Comparison of ENCODE assay signal across 11 cellular contexts in genomic region chr19:3056454-3057016, GRCh38. TPM values are rescaled to one million over a fixed set of nuclear protein-coding genes. Genes with fewer than 3 reads are reported as not detected.
DNase-seq lines count a peak whose midpoint lies in the region; ATAC-seq, FAIRE-seq and TF ChIP-seq lines count a peak whose summit lies in the region.
"Had no signal": no experiment of that assay in that cellular context is flagged by ENCODE, and none has a peak within 500 bp of the region (broad histone marks: within the 10 kb centered on the region; RNA-seq: fewer than 3 reads in every experiment).

No MANE protein-coding gene starts in this region.

- RAD21 ChIA-PET in GM12878 (lab: Charles Lee; ENCODE audit: unreplicated experiment) = no interaction called here

- H3K36me3 Mint-ChIP-seq in mesothelial cell of epicardium = peaks cover 17% of the 10 kb centered on the region

- no peaks in the 10 kb centered on the region for H3K27me3 ChIP-seq in heart right ventricle
- H3K27me3 ChIP-seq in GM12878 (replicated peaks in 1 of 2; ENCODE audit: control insufficient read depth in 2 of 2, insufficient read depth in 2 of 2, low read length in 1 of 2) = no peaks in the 10 kb centered on the region

- H2AFZ ChIP-seq in GM12878 (ENCODE audit: control insufficient read depth, low read depth, low read length) = no peak overlapping the region

- H3K27ac ChIP-seq in heart right ventricle (peak overlapping the region in 9 of 10 donors; percentile 50 to 100 (median 82)), GM12878 (ENCODE audit: control insufficient read depth, insufficient read depth) (no peak overlapping the region)

- H3K9me3 ChIP-seq in heart right ventricle (no peaks in the 10 kb centered on the region), GM12878 (replicated peaks; ENCODE audit: control insufficient read depth, insufficient read depth, low read length) (no peaks in the 10 kb centered on the region)

- H3K36me3 ChIP-seq in heart right ventricle (peaks cover 6 to 88% (median 52%) of the 10 kb centered on the region in 9 donors), GM12878 (ENCODE audit: control insufficient read depth in 2 of 2, insufficient read depth in 2 of 2, low read length in 1 of 2) (peaks cover 17 to 20% of the 10 kb centered on the region in 2 experiments; a peak in 3 of 4 replicates)

- H3K4me1 ChIP-seq in heart right ventricle (peaks cover 12 to 64% (median 49%) of the 10 kb centered on the region in 9 donors), GM12878 (ENCODE audit: control insufficient read depth, insufficient read depth, low read length) (peaks cover 9% of the 10 kb centered on the region; the same call in 1 of the 2 replicates)

- 57 to 62% methylated on average over 9 to 10 of the region's 10 CpGs for WGBS in heart right ventricle, 2 donors
- WGBS in GM12878 (ENCODE audit: insufficient coverage, insufficient replicate concordance, low lambda C conversion rate, missing lambda C conversion rate) = 94% methylated on average over 10 of the region's 10 CpGs

- TF ChIP-seq RAD21 in GM12878 (IDR thresholded peaks at IDR 0.05; ENCODE audit: insufficient read depth, low read depth, low read length) = no peak

- H3K27me3 Mint-ChIP-seq in mesothelial cell of epicardium (ENCODE audit: low read depth) = no peaks in the 10 kb centered on the region
- H3K27me3 Mint-ChIP-seq: effector memory CD8-positive, alpha-beta T cell had no signal

- H3K9ac ChIP-seq in GM12878 (ENCODE audit: control insufficient read depth, insufficient read depth, low read length) = no peak overlapping the region

- H3K4me1 Mint-ChIP-seq in mesothelial cell of epicardium = peaks cover 45% of the 10 kb centered on the region

- no TSS peak for BruUV-seq in GM12878 (replicated peaks; lab: Mats Ljungman, UMichigan)

- no peak overlapping the region for H3K4me2 ChIP-seq in GM12878 (ENCODE audit: control insufficient read depth, insufficient read depth)

- TF ChIP-seq EP300 in GM12878 (IDR thresholded peaks at IDR 0.05; ENCODE audit: borderline replicate concordance in 1 of 2, control insufficient read depth in 1 of 2, low read depth in 2 of 2, low read length in 2 of 2) = no peak

- in situ Hi-C loops in GM12878 (cut with MboI) (no loop called here), GM13977 (cut with MboI; ENCODE audit: low pct_unique_long_range_greater_than_20kb, low sequenced_read_pairs, unreplicated experiment) (no loop called here)

- H3K79me2 ChIP-seq in GM12878 (ENCODE audit: control insufficient read depth, insufficient read depth, low read length) = peaks cover 24% of the 10 kb centered on the region

- H3K4me3 ChIP-seq in heart right ventricle (peak overlapping the region in 1 of 10 donors; percentile 18), GM12878 (no peak overlapping the region)
- H3K4me3 ChIP-seq: lung had no signal

- CTCF ChIA-PET in GM12878 (lab: Yijun Ruan, JAX) = no interaction called here

- POLR2A ChIA-PET in GM12878 (lab: Charles Lee) = no interaction called here

- no peak for TF ChIP-seq POLR2A in GM12878 (IDR thresholded peaks at IDR 0.05; ENCODE audit: low read depth, low read length)

- DNase-seq in heart right ventricle = no peak
- no peak for DNase-seq in left cardiac atrium
- no peak for DNase-seq in GM12878 (ENCODE audit: low read depth, low spot score)
- DNase-seq in mesothelial cell of epicardium (ENCODE audit: low spot score in 2 of 2, unreplicated experiment in 2 of 2) = peak in 1 of 2 experiments; percentile 62
- no peak for DNase-seq in HCEC 1CT
- DNase-seq in GDM1 (lab: John Stamatoyannopoulos, UW) = no peak
- DNase-seq in activated CD4-positive, alpha-beta T cell treated with anti-CD3 and anti-CD28 coated beads for 1 hour = no peak
- no peak for DNase-seq in GM13977 (ENCODE audit: low spot score)
- DNase-seq: activated CD8-positive, alpha-beta memory T cell treated with anti-CD3 and anti-CD28 coated beads, Interleukin-2, amount 50 U/mL, for 4 hours; effector memory CD8-positive, alpha-beta T cell had no signal

- TF ChIP-seq CTCF in heart right ventricle (IDR thresholded peaks at IDR 0.05) = no peak
- TF ChIP-seq CTCF in GM12878 (IDR thresholded peaks at IDR 0.05 in 2 of 3, conservative IDR thresholded peaks at IDR 0.05 in 1 of 3; ENCODE audit: control insufficient read depth in 2 of 3, extremely low read depth in 1 of 3, insufficient read depth in 1 of 3, low read depth in 3 of 3, low read length in 3 of 3) = no peak
- no peak for TF ChIP-seq CTCF in mesothelial cell of epicardium (IDR thresholded peaks at IDR 0.05; ENCODE audit: unreplicated experiment)
- no peak for TF ChIP-seq CTCF in GM13977 (IDR thresholded peaks at IDR 0.05; ENCODE audit: extremely low read depth, insufficient read depth, missing control alignments)

- peak overlapping the region; percentile 33 for H3K4me3 Mint-ChIP-seq in mesothelial cell of epicardium

- no peaks in the 10 kb centered on the region for H3K9me3 Mint-ChIP-seq in mesothelial cell of epicardium
- H3K9me3 Mint-ChIP-seq: effector memory CD8-positive, alpha-beta T cell had no signal

- intact Hi-C loops in heart right ventricle (cut with DNase I) (loop anchor here in 1 of 10 donors (2.0 kb wide), 1 partner anchor 20 kb away; no protein-coding TSS in a partner anchor), left cardiac atrium (cut with DNase I) (no loop called here), GM12878 (cut with micrococcal nuclease; ENCODE audit: unreplicated experiment) (no loop called here)

- ATAC-seq in heart right ventricle (no peak), left cardiac atrium (no peak), GM12878 (no peak)
- ATAC-seq: effector memory CD8-positive, alpha-beta T cell had no signal

- H4K20me1 ChIP-seq in GM12878 (ENCODE audit: control insufficient read depth, insufficient read depth) = peaks cover 11% of the 10 kb centered on the region; the same call in 1 of the 2 replicates

- SMC1A ChIA-PET in GM12878 (lab: Charles Lee; ENCODE audit: uncharacterized antibody, unreplicated experiment) = no interaction called here

- H3K27ac Mint-ChIP-seq in mesothelial cell of epicardium = peak overlapping the region; percentile 93

- FAIRE-seq in GM12878 (lab: Jason Lieb, UNC) = no peak

RNA-seq across cellular contexts. Expression of gene TLE5, which starts 5.8 kb away (rescaled TPM):
- total RNA-seq in heart right ventricle (100 to 1,000 TPM; 653 to 857 (median 758) TPM), left cardiac atrium (100 to 1,000 TPM; 698 to 715 TPM), GM12878 (2014; rRNA removed) (282 and 299 TPM in 2 replicates), GM12878 (2014; rRNA removed; fragmentation: Illumina TruSeq; extraction: Trizol) (144 and 153 TPM in 2 replicates), GM12878 (2021) (354 and 373 TPM in 2 replicates), mesothelial cell of epicardium (411 to 417 TPM (median 413 TPM) in 3 replicates)
- polyA plus RNA-seq in heart right ventricle (1,000 to 10,000 TPM in 1 of 2 donors, 100 to 1,000 TPM in 1; 679 to 1,254 TPM), GM12878 (2011; rRNA removed) (272 and 329 TPM in 2 replicates), GM12878 (2014; fragmentation: Illumina TruSeq; extraction: Trizol) (52.9 and 154 TPM in 2 replicates), GM12878 (2014; fragmentation: Nextera tagmentation; extraction: Ambion mirVana) (10 to 100 TPM in 1 of 2 experiments, 1 to 10 TPM in 1; 2.5 to 13.0 TPM), GM12878 (2014; rRNA removed) (359 and 398 TPM in 2 replicates), GM12878 (2016; fragmentation: Nextera tagmentation; extraction: Ambion mirVana) (100 to 1,000 TPM in 1 of 2 experiments, 10 to 100 TPM in 1; 64.4 to 130 TPM)
- 52.7 and 76.7 TPM in 2 replicates for total RNA-seq in GM12878 (2013; cell fraction: nucleolus; rRNA removed)
- polyA plus RNA-seq in GM12878 (2011; ENCODE audit: low read depth) = 246 TPM
- 397 and 591 TPM in 2 replicates for polyA plus RNA-seq in GM12878 (2011; cell fraction: cytosol; rRNA removed)
- polyA plus RNA-seq in GM12878 (2011; cell fraction: nucleus; rRNA removed) = 669 and 746 TPM in 2 replicates
- 274 and 326 TPM in 2 replicates for polyA plus RNA-seq in GM12878 (2012)
- 386 and 390 TPM in 2 replicates for polyA minus RNA-seq in GM12878 (2011; rRNA and poly(A)+ RNA removed)
- polyA minus RNA-seq in GM12878 (2011; cell fraction: cytosol; rRNA and poly(A)+ RNA removed) = 245 and 292 TPM in 2 replicates
- polyA minus RNA-seq in GM12878 (2011; cell fraction: nucleus; rRNA and poly(A)+ RNA removed) = 57.5 and 83.1 TPM in 2 replicates

RNA-seq across cellular contexts. Expression of gene TLE2, which starts 27.5 kb away (rescaled TPM):
- total RNA-seq in heart right ventricle = 10 to 100 TPM; 28.2 to 64.5 (median 39.9) TPM
- 10 to 100 TPM; 35.9 to 54.6 TPM for polyA plus RNA-seq in heart right ventricle
- total RNA-seq in left cardiac atrium = 10 to 100 TPM; 61.0 to 66.7 TPM
- 0.83 and 1.6 TPM in 2 replicates for total RNA-seq in GM12878 (2013; cell fraction: nucleolus; rRNA removed)
- not detected in 2 replicates for total RNA-seq in GM12878 (2014; rRNA removed)
- total RNA-seq in GM12878 (2014; rRNA removed; fragmentation: Illumina TruSeq; extraction: Trizol) = not detected in 2 replicates
- 0.21 and 1.1 TPM in 2 replicates for total RNA-seq in GM12878 (2021)
- polyA plus RNA-seq in GM12878 (2011; ENCODE audit: low read depth) = 0.52 TPM
- not detected in 2 replicates for polyA plus RNA-seq in GM12878 (2011; rRNA removed)
- 0.13 and 0.19 TPM in 2 replicates for polyA plus RNA-seq in GM12878 (2011; cell fraction: cytosol; rRNA removed)
- polyA plus RNA-seq in GM12878 (2011; cell fraction: nucleus; rRNA removed) = 0.39 and 1.2 TPM in 2 replicates
- 0.27 and 0.43 TPM in 2 replicates for polyA plus RNA-seq in GM12878 (2012)
- polyA plus RNA-seq in GM12878 (2014; fragmentation: Illumina TruSeq; extraction: Trizol) = 0.21 TPM in 1 of 2 replicates, not detected in the other
- polyA plus RNA-seq in GM12878 (2014; fragmentation: Nextera tagmentation; extraction: Ambion mirVana) = under 1 TPM in 1 of 2 experiments, not detected in 1; 0.09 TPM
- 0.05 and 0.48 TPM in 2 replicates for polyA plus RNA-seq in GM12878 (2014; rRNA removed)
- polyA plus RNA-seq in GM12878 (2016; fragmentation: Nextera tagmentation; extraction: Ambion mirVana) = under 1 TPM in 1 of 2 experiments, not detected in 1; 0.11 TPM
- polyA minus RNA-seq in GM12878 (2011; rRNA and poly(A)+ RNA removed) = 0.29 TPM in 1 of 2 replicates, not detected in the other
- not detected in 2 replicates for polyA minus RNA-seq in GM12878 (2011; cell fraction: cytosol; rRNA and poly(A)+ RNA removed)
- polyA minus RNA-seq in GM12878 (2011; cell fraction: nucleus; rRNA and poly(A)+ RNA removed) = 0.19 and 0.24 TPM in 2 replicates
- total RNA-seq in mesothelial cell of epicardium = 101 to 103 TPM (median 101 TPM) in 3 replicates

RNA-seq across cellular contexts. Expression of gene GNA11, which starts 37.6 kb away (rescaled TPM):
- 10 to 100 TPM; 57.4 to 83.2 (median 68.8) TPM for total RNA-seq in heart right ventricle
- 10 to 100 TPM; 28.2 to 40.7 TPM for polyA plus RNA-seq in heart right ventricle
- total RNA-seq in left cardiac atrium = 10 to 100 TPM; 55.1 to 64.3 TPM
- total RNA-seq in GM12878 (2013; cell fraction: nucleolus; rRNA removed) = 5.3 and 6.9 TPM in 2 replicates
- 5.0 and 6.8 TPM in 2 replicates for total RNA-seq in GM12878 (2014; rRNA removed)
- total RNA-seq in GM12878 (2014; rRNA removed; fragmentation: Illumina TruSeq; extraction: Trizol) = 3.0 and 4.7 TPM in 2 replicates
- total RNA-seq in GM12878 (2021) = 9.7 and 10.6 TPM in 2 replicates
- polyA plus RNA-seq in GM12878 (2011; ENCODE audit: low read depth) = 3.1 TPM
- 1.1 and 1.6 TPM in 2 replicates for polyA plus RNA-seq in GM12878 (2011; rRNA removed)
- 3.6 and 4.8 TPM in 2 replicates for polyA plus RNA-seq in GM12878 (2011; cell fraction: cytosol; rRNA removed)
- 6.0 and 6.4 TPM in 2 replicates for polyA plus RNA-seq in GM12878 (2011; cell fraction: nucleus; rRNA removed)
- polyA plus RNA-seq in GM12878 (2012) = 5.0 and 5.7 TPM in 2 replicates
- 7.5 and 7.9 TPM in 2 replicates for polyA plus RNA-seq in GM12878 (2014; fragmentation: Illumina TruSeq; extraction: Trizol)
- under 1 TPM; 0.07 to 0.21 TPM for polyA plus RNA-seq in GM12878 (2014; fragmentation: Nextera tagmentation; extraction: Ambion mirVana)
- polyA plus RNA-seq in GM12878 (2014; rRNA removed) = 5.5 and 6.4 TPM in 2 replicates
- 1 to 10 TPM; 1.9 to 2.2 TPM for polyA plus RNA-seq in GM12878 (2016; fragmentation: Nextera tagmentation; extraction: Ambion mirVana)
- polyA minus RNA-seq in GM12878 (2011; rRNA and poly(A)+ RNA removed) = 5.2 and 7.8 TPM in 2 replicates
- 1.6 and 2.8 TPM in 2 replicates for polyA minus RNA-seq in GM12878 (2011; cell fraction: cytosol; rRNA and poly(A)+ RNA removed)
- 0.60 and 2.1 TPM in 2 replicates for polyA minus RNA-seq in GM12878 (2011; cell fraction: nucleus; rRNA and poly(A)+ RNA removed)
- 35.9 to 40.0 TPM (median 36.3 TPM) in 3 replicates for total RNA-seq in mesothelial cell of epicardium

Comparison
In these comparisons a context has a peak if more than half of its experiments do, and no peak if none do; other contexts are left out.
1. RNA of gene TLE2, which starts 27.5 kb away (total RNA-seq): 101 to 103 TPM in mesothelial cell of epicardium, 61.0 to 66.7 TPM in left cardiac atrium and 28.2 to 64.5 TPM in heart right ventricle; 0.21 to 1.6 TPM in GM12878; every median in the first group is over 10 times any median in the second.